16 cellular contexts compared by ENCODE assay signal in the genomic region with DNA sequence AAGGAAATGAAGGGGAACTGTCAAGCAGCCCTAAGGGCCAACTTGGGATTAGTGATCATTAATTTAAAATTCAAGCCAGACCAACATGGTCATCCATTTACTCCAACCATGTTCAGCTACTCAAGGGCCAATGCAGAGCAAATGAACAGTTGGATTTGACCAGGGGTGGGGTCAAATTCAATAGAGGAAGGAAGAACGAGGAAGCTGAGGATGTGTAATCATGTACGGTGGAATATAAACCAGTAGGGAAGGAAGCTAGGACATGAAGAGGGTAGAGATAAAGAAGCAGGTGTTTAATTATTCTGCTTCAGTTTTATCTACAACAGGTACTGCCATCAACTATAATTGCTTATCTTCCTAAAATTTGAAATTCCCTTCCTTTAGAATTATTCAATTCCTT.
DNase-seq lines count a peak whose midpoint lies in the region; ATAC-seq, FAIRE-seq and TF ChIP-seq lines count a peak whose summit lies in the region.
"Had no signal": no experiment of that assay in that cellular context is flagged by ENCODE, and none has a peak within 500 bp of the region (broad histone marks: within the 10 kb centered on the region; RNA-seq: fewer than 3 reads in every experiment).

No MANE protein-coding gene starts in this region.

- H3K27me3 ChIP-seq in lower lobe of right lung (ENCODE audit: low read depth), result no peaks in the 10 kb centered on the region
- H3K27me3 ChIP-seq: BLaER1 treated with 17β-estradiol and CSF1 and Interleukin-3, amounts not matched to agents 10 nM and 100 nM had no signal

- no peak for TF ChIP-seq POLR2A in NB4 (IDR thresholded peaks at IDR 0.05; ENCODE audit: extremely low read depth, insufficient read length)

- H3K4me3 ChIP-seq in NB4 (ENCODE audit: low read depth, low read length), result no peak overlapping the region
- H3K4me3 ChIP-seq in mucosa of descending colon, result no peak overlapping the region
- no peak overlapping the region for H3K4me3 ChIP-seq in lower lobe of right lung
- H3K4me3 ChIP-seq: BLaER1 treated with 17β-estradiol and CSF1 and Interleukin-3, amounts not matched to agents 10 nM and 100 nM; GM12878 had no signal

- ATAC-seq in mucosa of descending colon, result peak; percentile 71
- no peak for ATAC-seq in lower lobe of right lung
- ATAC-seq: CD8-positive, alpha-beta T cell; GM12878; HepG2 had no signal

- no peak overlapping the region for H3K27ac ChIP-seq in lower lobe of right lung
- H3K27ac ChIP-seq: BLaER1 treated with 17β-estradiol and CSF1 and Interleukin-3, amounts not matched to agents 10 nM and 100 nM had no signal

- intact Hi-C loops in mucosa of descending colon (cut with DNase I, micrococcal nuclease), result no loop called here
- intact Hi-C loops in lower lobe of right lung (cut with DNase I), result no loop called here

- no peaks in the 10 kb centered on the region for H3K4me1 ChIP-seq in mucosa of descending colon (ENCODE audit: low read depth)
- no peaks in the 10 kb centered on the region for H3K4me1 ChIP-seq in lower lobe of right lung

- H3K9me3 ChIP-seq in mucosa of descending colon, result no peaks in the 10 kb centered on the region
- H3K9me3 ChIP-seq in lower lobe of right lung, result no peaks in the 10 kb centered on the region

- no peak for FAIRE-seq in RCC 7860 (lab: Jason Lieb, UNC)
- FAIRE-seq: GM12878, HepG2 had no signal

- DNase-seq in SKM-1 treated with dmso at 0.1 percent for 144 hours (lab: John Stamatoyannopoulos, UW; ENCODE audit: unreplicated experiment) (peak; percentile 26), SKM-1 (lab: John Stamatoyannopoulos, UW; ENCODE audit: unreplicated experiment) (no peak), NB4 (ENCODE audit: low read depth) (peak; percentile 22), mucosa of descending colon (no peak), lower lobe of right lung (no peak), NCI-H1694 (lab: John Stamatoyannopoulos, UW) (no peak), RCC 7860 (ENCODE audit: low spot score) (no peak)
- DNase-seq: 8988T; Calu3; CD8-positive, alpha-beta T cell; DMS79 treated with DMSO at 0.1 percent for 48 hours; GOT3; H9 had no signal

- H3K36me3 ChIP-seq in mucosa of descending colon (ENCODE audit: low read depth) (no peaks in the 10 kb centered on the region), lower lobe of right lung (no peaks in the 10 kb centered on the region)

- no peak for TF ChIP-seq CTCF in NB4 (IDR thresholded peaks at IDR 0.05; ENCODE audit: low read depth, low read length)
- no peak for TF ChIP-seq CTCF in mucosa of descending colon (IDR thresholded peaks at IDR 0.05)
- no peak for TF ChIP-seq CTCF in lower lobe of right lung (IDR thresholded peaks at IDR 0.05)

Comparison
In these comparisons a context has a peak if more than half of its experiments do, and no peak if none do; other contexts are left out.
1. DNase-seq: peak in SKM-1 treated with dmso at 0.1 percent for 144 hours (single experiment) and NB4 (single experiment); none in SKM-1 (single experiment), mucosa of descending colon (0 of 3), lower lobe of right lung (single experiment), NCI-H1694 (single experiment) and RCC 7860 (single experiment).